2 cellular contexts compared by ENCODE assay signal in the genomic region with DNA sequence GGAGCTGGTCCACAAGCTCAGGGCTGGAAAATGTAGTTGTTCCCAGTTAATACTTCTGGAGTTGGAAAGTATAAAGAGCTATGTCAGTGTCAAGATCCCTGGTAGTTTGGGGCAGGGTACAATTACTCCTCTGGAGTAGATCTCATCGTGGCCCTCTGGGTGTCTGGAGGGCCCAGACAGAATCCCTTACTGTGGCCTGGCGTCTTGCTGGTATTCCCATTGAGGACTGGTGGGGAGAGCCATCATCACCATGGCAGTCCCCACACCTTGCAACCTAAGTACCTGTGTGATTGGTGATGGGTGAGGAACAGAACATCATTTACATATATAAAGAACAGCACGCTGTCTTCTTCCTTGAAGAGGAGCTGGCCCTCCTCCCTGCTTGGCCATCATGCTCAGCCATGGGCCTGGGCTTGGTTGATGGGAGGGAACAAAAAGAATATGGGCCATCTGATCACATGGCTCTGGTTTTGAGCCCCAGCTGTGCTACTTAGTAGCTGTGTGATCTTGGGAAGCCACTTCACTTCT. TPM values are rescaled to one million over a fixed set of nuclear protein-coding genes. Genes with fewer than 3 reads are reported as not detected.
"Had no signal": no experiment of that assay in that cellular context is flagged by ENCODE, and none has a peak within 500 bp of the region (broad histone marks: within the 10 kb centered on the region; RNA-seq: fewer than 3 reads in every experiment).

No MANE protein-coding gene starts in this region.

RNA-seq across cellular contexts. Expression of a gene that starts 18.8 kb away (rescaled TPM):
- total RNA-seq: mammary epithelial cell, myocyte had no signal
- polyA plus RNA-seq: mammary epithelial cell had no signal
